ENCODE assay signal across 13 cellular contexts in the genomic region with DNA sequence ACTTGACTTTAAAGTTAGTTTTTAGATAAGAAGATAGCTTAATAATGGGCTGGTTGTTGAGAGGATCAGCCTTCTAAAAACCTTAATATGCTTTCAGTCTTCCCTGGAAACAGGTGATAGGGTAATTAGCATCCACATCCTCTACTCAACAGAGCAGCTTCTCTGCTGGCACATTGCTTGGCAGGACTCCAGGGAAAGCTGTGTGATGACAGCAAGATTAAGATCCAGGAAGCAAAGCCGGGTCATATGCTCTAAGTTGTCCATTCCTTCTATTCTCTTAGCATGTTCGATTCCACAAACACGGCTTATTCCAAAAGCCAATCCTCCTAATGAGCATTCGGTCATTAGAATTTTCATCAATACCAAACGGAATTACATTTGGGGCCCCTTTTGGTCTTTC.
A peak's percentile ranks its signal among the peaks of the same experiment; 100 is the strongest.
DNase-seq lines count a peak whose midpoint lies in the region; TF ChIP-seq lines count a peak whose summit lies in the region.
"Had no signal": no experiment of that assay in that cellular context is flagged by ENCODE, and none has a peak within 500 bp of the region (broad histone marks: within the 10 kb centered on the region; RNA-seq: fewer than 3 reads in every experiment).

No MANE protein-coding gene starts in this region.

- in situ Hi-C loops in ACHN (cut with HindIII; ENCODE audit: low pct_ligation_motif_present, low pct_unique_long_range_greater_than_20kb, low sequenced_read_pairs): no loop called here

- H3K27me3 Mint-ChIP-seq in activated naive CD8-positive, alpha-beta T cell treated with anti-CD3 and anti-CD28 coated beads for 36 hours: peaks cover 9% of the 10 kb centered on the region

- H3K27me3 ChIP-seq in sigmoid colon: no peaks in the 10 kb centered on the region
- H3K27me3 ChIP-seq: BLaER1 treated with 17β-estradiol and CSF1 and Interleukin-3, amounts not matched to agents 10 nM and 100 nM had no signal

- no peak overlapping the region for H3K27ac Mint-ChIP-seq in activated naive CD8-positive, alpha-beta T cell treated with anti-CD3 and anti-CD28 coated beads for 36 hours
- H3K27ac Mint-ChIP-seq: activated T-helper 1 cell treated with anti-CD3 and anti-CD28 coated beads, Interleukin-12 subunit alpha, Interleukin-12 subunit beta, Interleukin-2, Interleukin-4 antibody, amounts not matched to agents 30 ng/mL and 10 ng/mL and 1 ng/mL, durations not matched to agents 14 hours and 24 hours and 36 hours; natural killer cell had no signal

- H3K4me3 Mint-ChIP-seq in activated naive CD8-positive, alpha-beta T cell treated with anti-CD3 and anti-CD28 coated beads for 36 hours: no peak overlapping the region
- H3K4me3 Mint-ChIP-seq: activated T-helper 1 cell treated with anti-CD3 and anti-CD28 coated beads, Interleukin-12 subunit alpha, Interleukin-12 subunit beta, Interleukin-2, Interleukin-4 antibody, amounts not matched to agents 30 ng/mL and 10 ng/mL and 1 ng/mL, durations not matched to agents 14 hours and 24 hours and 36 hours; natural killer cell had no signal

- no peaks in the 10 kb centered on the region for H3K9me3 Mint-ChIP-seq in activated naive CD8-positive, alpha-beta T cell treated with anti-CD3 and anti-CD28 coated beads for 36 hours
- H3K9me3 Mint-ChIP-seq: activated T-helper 1 cell treated with anti-CD3 and anti-CD28 coated beads, Interleukin-12 subunit alpha, Interleukin-12 subunit beta, Interleukin-2, Interleukin-4 antibody, amounts not matched to agents 30 ng/mL and 10 ng/mL and 1 ng/mL, durations not matched to agents 14 hours and 24 hours and 36 hours; natural killer cell had no signal

- H3K4me3 ChIP-seq in fibroblast of the aortic adventitia (ENCODE audit: low read depth, low read length) (no peak overlapping the region), sigmoid colon (no peak overlapping the region)
- H3K4me3 ChIP-seq: BLaER1 treated with 17β-estradiol and CSF1 and Interleukin-3, amounts not matched to agents 10 nM and 100 nM had no signal

- no peaks in the 10 kb centered on the region for H3K4me1 ChIP-seq in sigmoid colon

- 29 to 50% methylated on average over 5 of the region's 5 CpGs for WGBS in sigmoid colon, 2 donors

- peak; percentile 57 for DNase-seq in ACHN
- DNase-seq in HK-2 (ENCODE audit: unreplicated experiment): peak; percentile 20
- DNase-seq in SHP77 treated with DMSO at 0.1 percent for 48 hours (lab: John Stamatoyannopoulos, UW): peak; percentile 9
- DNase-seq in fibroblast of the aortic adventitia (ENCODE audit: low read depth): peak; percentile 63
- no peak for DNase-seq in NCI-H146 treated with DMSO at 0.1 percent for 48 hours (lab: John Stamatoyannopoulos, UW; ENCODE audit: unreplicated experiment)
- DNase-seq in sigmoid colon: no peak
- DNase-seq in activated naive CD8-positive, alpha-beta T cell treated with anti-CD3 and anti-CD28 coated beads for 36 hours: no peak
- DNase-seq in hypothalamus (lab: John Stamatoyannopoulos, UW): no peak
- DNase-seq: natural killer cell; NCI-H774; stimulated activated naive CD8-positive, alpha-beta T cell treated with anti-CD3 and anti-CD28 coated beads, Interleukin-15, Interleukin-2, amounts not matched to agents 100 U/mL and 50 U/mL, for 24 hours had no signal

- TF ChIP-seq CTCF in fibroblast of the aortic adventitia (IDR thresholded peaks at IDR 0.05; ENCODE audit: insufficient read depth, low read length): no peak
- TF ChIP-seq CTCF in sigmoid colon (IDR thresholded peaks at IDR 0.05): no peak

- TF ChIP-seq EP300 in sigmoid colon (IDR thresholded peaks at IDR 0.05): no peak

- H3K9me3 ChIP-seq in sigmoid colon: no peaks in the 10 kb centered on the region

- H3K36me3 Mint-ChIP-seq in activated naive CD8-positive, alpha-beta T cell treated with anti-CD3 and anti-CD28 coated beads for 36 hours: no peaks in the 10 kb centered on the region
- H3K36me3 Mint-ChIP-seq: natural killer cell had no signal

- TF ChIP-seq POLR2A in sigmoid colon (IDR thresholded peaks at IDR 0.05): no peak

- no peak overlapping the region for H3K27ac ChIP-seq in sigmoid colon
- H3K27ac ChIP-seq: BLaER1 treated with 17β-estradiol and CSF1 and Interleukin-3, amounts not matched to agents 10 nM and 100 nM had no signal

- intact Hi-C loops in sigmoid colon (cut with DNase I): no loop called here

- H3K4me1 Mint-ChIP-seq in activated naive CD8-positive, alpha-beta T cell treated with anti-CD3 and anti-CD28 coated beads for 36 hours: no peaks in the 10 kb centered on the region
- H3K4me1 Mint-ChIP-seq: natural killer cell had no signal

- H3K36me3 ChIP-seq in sigmoid colon: no peaks in the 10 kb centered on the region
- H3K36me3 ChIP-seq: BLaER1 treated with 17β-estradiol and CSF1 and Interleukin-3, amounts not matched to agents 10 nM and 100 nM had no signal

Comparison
In these comparisons a context has a peak if more than half of its experiments do, and no peak if none do; other contexts are left out.
1. DNase-seq: peak in ACHN (single experiment), HK-2 (single experiment), SHP77 treated with DMSO at 0.1 percent for 48 hours (single experiment) and fibroblast of the aortic adventitia (single experiment); none in NCI-H146 treated with DMSO at 0.1 percent for 48 hours (single experiment), sigmoid colon (single experiment), activated naive CD8-positive, alpha-beta T cell treated with anti-CD3 and anti-CD28 coated beads for 36 hours (single experiment) and hypothalamus (0 of 51).